13 cellular contexts compared by ENCODE assay signal in genomic region chr12:12294215-12295005, GRCh38. TPM values are rescaled to one million over a fixed set of nuclear protein-coding genes. Genes with fewer than 3 reads are reported as not detected.
DNase-seq lines count a peak whose midpoint lies in the region; ATAC-seq lines count a peak whose summit lies in the region.
"Had no signal": no experiment of that assay in that cellular context is flagged by ENCODE, and none has a peak within 500 bp of the region (broad histone marks: within the 10 kb centered on the region; RNA-seq: fewer than 3 reads in every experiment).

No MANE protein-coding gene starts in this region.

- H3K4me3 ChIP-seq in H7 (ENCODE audit: insufficient read depth, low read depth, low read length) = no peak overlapping the region

- H3K36me3 ChIP-seq in H7 (replicated peaks; ENCODE audit: control insufficient read depth, insufficient read depth, low read length) = no peaks in the 10 kb centered on the region

- DNase-seq in H7 = peak; percentile 80
- DNase-seq in astrocyte of the hippocampus (ENCODE audit: low read depth, low spot score) = peak; percentile 86
- peak; percentile 34 for DNase-seq in left kidney (ENCODE audit: low read depth, low spot score)
- peak; percentile 7 for DNase-seq in pulmonary artery endothelial cell (ENCODE audit: low read depth, low spot score)
- DNase-seq in activated CD4-positive, alpha-beta T cell treated with anti-CD3 and anti-CD28 coated beads for 4 hours = no peak
- DNase-seq in stimulated activated CD4-positive, alpha-beta T cell treated with anti-CD3 and anti-CD28 coated beads, Interleukin-4, amount 100 ng/mL, for 1 hour = no peak
- DNase-seq: activated CD4-positive, CD25-positive, alpha-beta regulatory T cell treated with anti-CD3 and anti-CD28 coated beads, Interleukin-2, amount 50 U/mL, for 72 hours; foreskin melanocyte; left cardiac atrium; NCI-H146 had no signal

- H3K27me3 ChIP-seq in H7 (ENCODE audit: control insufficient read depth, insufficient read depth, low read length) = no peaks in the 10 kb centered on the region

- ATAC-seq in GM18520 (IDR thresholded peaks at IDR 0.05; ENCODE audit: unreplicated experiment) (no peak), HG02642 (IDR thresholded peaks at IDR 0.05; ENCODE audit: poor library complexity, unreplicated experiment) (no peak)
- ATAC-seq: activated T-helper 17 cell treated with anti-CD3 and anti-CD28 coated beads, Interleukin-2, amount 50 U/mL, for 72 hours had no signal

RNA-seq across cellular contexts. Expression of gene LRP6, which starts 27.6 kb away (rescaled TPM):
- 44.6 and 48.0 TPM in 2 replicates for total RNA-seq in H7 (2014; rRNA removed; shearing (Covaris generic))
- 36.8 and 46.3 TPM in 2 replicates for total RNA-seq in pulmonary artery endothelial cell

RNA-seq across cellular contexts. Expression of gene MANSC1, which starts 55.6 kb away (rescaled TPM):
- 0.94 and 2.3 TPM in 2 replicates for total RNA-seq in H7 (2014; rRNA removed; shearing (Covaris generic))
- 9.2 and 10.8 TPM in 2 replicates for total RNA-seq in pulmonary artery endothelial cell

Comparison
In these comparisons a context has a peak if more than half of its experiments do, and no peak if none do; other contexts are left out.
1. DNase-seq: peak in H7 (single experiment), astrocyte of the hippocampus (single experiment), left kidney (single experiment) and pulmonary artery endothelial cell (single experiment); none in activated CD4-positive, alpha-beta T cell treated with anti-CD3 and anti-CD28 coated beads for 4 hours (0 of 2) and stimulated activated CD4-positive, alpha-beta T cell treated with anti-CD3 and anti-CD28 coated beads, Interleukin-4, amount 100 ng/mL, for 1 hour (single experiment).